ENCODE assay signal across 8 cellular contexts in the genomic region with DNA sequence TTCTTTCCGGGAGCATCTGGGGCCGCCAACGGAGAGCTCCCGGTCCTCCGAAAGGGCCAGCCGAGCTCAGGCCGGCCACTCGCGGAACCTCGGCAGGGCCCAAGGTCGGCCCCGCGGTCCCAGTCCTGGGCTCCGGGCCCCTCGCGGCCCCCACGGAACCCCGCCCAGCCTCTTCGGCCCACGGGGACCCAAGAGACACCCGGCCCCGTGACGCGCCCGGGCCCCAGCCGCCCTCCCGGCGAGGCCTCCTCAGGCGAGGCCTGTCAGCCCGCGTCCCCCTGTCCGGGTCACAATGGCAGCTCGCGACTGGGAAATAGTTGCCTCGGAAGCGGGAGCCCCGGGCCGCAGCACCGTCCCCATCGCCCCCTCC. TPM values are rescaled to one million over a fixed set of nuclear protein-coding genes. Genes with fewer than 3 reads are reported as not detected.
DNase-seq lines count a peak whose midpoint lies in the region; ATAC-seq and TF ChIP-seq lines count a peak whose summit lies in the region.
"Not testable (repeated sequence)": the region's sequence is repeated elsewhere in the genome, so short reads cannot be mapped to it uniquely, and the experiment has no call there.

No MANE protein-coding gene starts in this region.

- DNase-seq in AG04449 (ENCODE audit: low read depth, low spot score); Karpas-422; activated T-helper 1 cell treated with anti-CD3 and anti-CD28 coated beads, Interleukin-12 subunit alpha, Interleukin-12 subunit beta, Interleukin-2, Interleukin-4 antibody, amounts not matched to agents 30 ng/mL and 10 ng/mL and 1 ng/mL, durations not matched to agents 14 hours and 24 hours and 36 hours (ENCODE audit: low spot score); endodermal cell; gastrocnemius medialis: not testable (repeated sequence)

- H3K9me3 ChIP-seq in Karpas-422 (ENCODE audit: low read length); endodermal cell (ENCODE audit: control insufficient read depth, low read length); liver (ENCODE audit: control insufficient read depth in 4 of 4, low read length in 3 of 4); gastrocnemius medialis: not testable (repeated sequence)

- peak overlapping the region; percentile 75; the same call in 1 of the 2 replicates for H2AFZ ChIP-seq in Karpas-422 (ENCODE audit: low read length)

- intact Hi-C loops in activated T-helper 1 cell treated with anti-CD3 and anti-CD28 coated beads, Interleukin-12 subunit alpha, Interleukin-12 subunit beta, Interleukin-2, Interleukin-4 antibody, amounts not matched to agents 30 ng/mL and 10 ng/mL and 1 ng/mL, durations not matched to agents 14 hours and 24 hours and 36 hours (cut with micrococcal nuclease) = loop anchor here (2.0 kb wide), 1 partner anchor 49 kb away; the partner anchor contains the start of gene PDPR
- intact Hi-C loops in gastrocnemius medialis (cut with DNase I; ENCODE audit: low total_unique reads) = not testable (repeated sequence)

- not testable (repeated sequence) for H3K27ac ChIP-seq in Karpas-422 (ENCODE audit: low read length); endodermal cell (ENCODE audit: low read depth, low read length)
- H3K27ac ChIP-seq in liver (ENCODE audit: low read depth in 1 of 2, low read length in 2 of 2) = peak overlapping the region; percentile 76 to 79
- peak overlapping the region; percentile 72 to 86 (median 81) for H3K27ac ChIP-seq in gastrocnemius medialis

- WGBS in endodermal cell (ENCODE audit: insufficient coverage in 1 of 2, insufficient read length in 1 of 2), 2 experiments = 0% methylated on average over 20 of the region's 40 CpGs; no CpG with 5 or more reads in 1 of the 2 experiments
- under 1% methylated on average over 37 of the region's 40 CpGs for WGBS in liver

- not testable (repeated sequence) for H3K27me3 ChIP-seq in Karpas-422 (ENCODE audit: low read length); endodermal cell (ENCODE audit: control insufficient read depth, insufficient read depth, low read length, poor library complexity, severe bottlenecking); liver (ENCODE audit: control insufficient read depth in 4 of 4, insufficient read depth in 4 of 4, low read length in 3 of 4); gastrocnemius medialis

- ATAC-seq in GM19351 (IDR thresholded peaks at IDR 0.05; ENCODE audit: unreplicated experiment) (peak; percentile 24), HG02870 (IDR thresholded peaks at IDR 0.05; ENCODE audit: unreplicated experiment) (peak; percentile 11), gastrocnemius medialis (peak; percentile 40 to 43)

- TF ChIP-seq POLR2A in gastrocnemius medialis (IDR thresholded peaks at IDR 0.05) = not testable (repeated sequence)

- not testable (repeated sequence) for TF ChIP-seq RAD21 in liver (IDR thresholded peaks at IDR 0.05)

- H3K36me3 ChIP-seq in Karpas-422 (ENCODE audit: insufficient read depth, low read length); endodermal cell (ENCODE audit: control insufficient read depth, insufficient read depth, low read length); liver (ENCODE audit: control insufficient read depth in 4 of 4, insufficient read depth in 3 of 4, low read depth in 1 of 4, low read length in 3 of 4); gastrocnemius medialis: not testable (repeated sequence)

- H3K4me3 Mint-ChIP-seq in activated T-helper 1 cell treated with anti-CD3 and anti-CD28 coated beads, Interleukin-12 subunit alpha, Interleukin-12 subunit beta, Interleukin-2, Interleukin-4 antibody, amounts not matched to agents 30 ng/mL and 10 ng/mL and 1 ng/mL, durations not matched to agents 14 hours and 24 hours and 36 hours = peak overlapping the region; percentile 85
- peak overlapping the region; percentile 82 for H3K4me3 Mint-ChIP-seq in endodermal cell

- H3K4me3 ChIP-seq in AG04449 (ENCODE audit: low read depth, low read length) (peak overlapping the region; percentile 66), Karpas-422 (ENCODE audit: low read length) (peak overlapping the region; percentile 72), endodermal cell (ENCODE audit: low read length) (peak overlapping the region; percentile 91), liver (ENCODE audit: low read depth in 1 of 3, low read length in 3 of 3) (peak overlapping the region; percentile 60 to 77 (median 66)), gastrocnemius medialis (peak overlapping the region; percentile 69 to 90 (median 78))

- H3K9ac ChIP-seq in Karpas-422 (ENCODE audit: low read length) (peak overlapping the region; percentile 69), endodermal cell (ENCODE audit: extremely low read depth, low read length, poor library complexity, severe bottlenecking) (peak overlapping the region; percentile 55), liver (ENCODE audit: low read depth in 1 of 2, low read length in 2 of 2) (peak overlapping the region; percentile 72 to 74)

- POLR2A ChIA-PET in AG04449 (lab: Yijun Ruan, JAX) = not testable (repeated sequence)

- not testable (repeated sequence) for H3K9me2 ChIP-seq in Karpas-422 (replicated peaks; ENCODE audit: insufficient read depth, low read length)

- H3K4me2 ChIP-seq in Karpas-422 (ENCODE audit: low read depth, low read length, poor library complexity, severe bottlenecking) = peak overlapping the region; percentile 73

- H3K27ac Mint-ChIP-seq in activated T-helper 1 cell treated with anti-CD3 and anti-CD28 coated beads, Interleukin-12 subunit alpha, Interleukin-12 subunit beta, Interleukin-2, Interleukin-4 antibody, amounts not matched to agents 30 ng/mL and 10 ng/mL and 1 ng/mL, durations not matched to agents 14 hours and 24 hours and 36 hours; endodermal cell: not testable (repeated sequence)

- not testable (repeated sequence) for H3K4me1 Mint-ChIP-seq in activated T-helper 1 cell treated with anti-CD3 and anti-CD28 coated beads, Interleukin-12 subunit alpha, Interleukin-12 subunit beta, Interleukin-2, Interleukin-4 antibody, amounts not matched to agents 30 ng/mL and 10 ng/mL and 1 ng/mL, durations not matched to agents 14 hours and 24 hours and 36 hours (ENCODE audit: low read depth)
- H3K4me1 Mint-ChIP-seq in endodermal cell = peaks cover 16% of the 10 kb centered on the region

- H3K79me2 ChIP-seq in Karpas-422 (ENCODE audit: low read length) = peaks cover 16% of the 10 kb centered on the region; the same call in 1 of the 2 replicates

- peaks cover 30% of the 10 kb centered on the region for H3K4me1 ChIP-seq in Karpas-422 (ENCODE audit: low read length)
- H3K4me1 ChIP-seq in endodermal cell (ENCODE audit: control insufficient read depth, insufficient read depth, low read length) = not testable (repeated sequence)
- H3K4me1 ChIP-seq in liver (ENCODE audit: control insufficient read depth in 4 of 4, insufficient read depth in 4 of 4, low read length in 3 of 4) = peaks cover 9 to 28% (median 19%) of the 10 kb centered on the region in 4 donors
- peaks cover 0 to 12% of the 10 kb centered on the region in 2 donors for H3K4me1 ChIP-seq in gastrocnemius medialis

- not testable (repeated sequence) for H4K20me1 ChIP-seq in Karpas-422 (ENCODE audit: insufficient read depth, low read depth, low read length)

- H3K9me3 Mint-ChIP-seq in activated T-helper 1 cell treated with anti-CD3 and anti-CD28 coated beads, Interleukin-12 subunit alpha, Interleukin-12 subunit beta, Interleukin-2, Interleukin-4 antibody, amounts not matched to agents 30 ng/mL and 10 ng/mL and 1 ng/mL, durations not matched to agents 14 hours and 24 hours and 36 hours; endodermal cell: not testable (repeated sequence)

- in situ Hi-C loops in gastrocnemius medialis (cut with MboI; ENCODE audit: low sequenced_read_pairs in 4 of 4) = not testable (repeated sequence)

- CTCF ChIA-PET in AG04449 (lab: Yijun Ruan, JAX) = not testable (repeated sequence)

- not testable (repeated sequence) for H3K27me3 Mint-ChIP-seq in activated T-helper 1 cell treated with anti-CD3 and anti-CD28 coated beads, Interleukin-12 subunit alpha, Interleukin-12 subunit beta, Interleukin-2, Interleukin-4 antibody, amounts not matched to agents 30 ng/mL and 10 ng/mL and 1 ng/mL, durations not matched to agents 14 hours and 24 hours and 36 hours (ENCODE audit: insufficient read depth); endodermal cell (ENCODE audit: insufficient read depth)

- TF ChIP-seq CTCF in AG04449 (IDR thresholded peaks at IDR 0.05; ENCODE audit: insufficient read depth, low read length, missing control alignments); endodermal cell (conservative IDR thresholded peaks at IDR 0.05); liver (IDR thresholded peaks at IDR 0.05; ENCODE audit: low read depth, low read length, missing input control); gastrocnemius medialis (IDR thresholded peaks at IDR 0.05 in 4 of 5, conservative IDR thresholded peaks at IDR 0.05 in 1 of 5): not testable (repeated sequence)

- H3K36me3 Mint-ChIP-seq in activated T-helper 1 cell treated with anti-CD3 and anti-CD28 coated beads, Interleukin-12 subunit alpha, Interleukin-12 subunit beta, Interleukin-2, Interleukin-4 antibody, amounts not matched to agents 30 ng/mL and 10 ng/mL and 1 ng/mL, durations not matched to agents 14 hours and 24 hours and 36 hours (ENCODE audit: low read depth); endodermal cell (ENCODE audit: low read depth): not testable (repeated sequence)

RNA-seq across cellular contexts. Expression of gene PDPR, which starts 48.8 kb away (rescaled TPM):
- total RNA-seq in Karpas-422 (2014; rRNA removed; shearing (Covaris generic); ENCODE audit: low replicate concordance) = 14.7 and 16.3 TPM in 2 replicates
- 40.7 and 41.4 TPM in 2 replicates for total RNA-seq in activated T-helper 1 cell treated with anti-CD3 and anti-CD28 coated beads, Interleukin-12 subunit alpha, Interleukin-12 subunit beta, Interleukin-2, Interleukin-4 antibody, amounts not matched to agents 30 ng/mL and 10 ng/mL and 1 ng/mL, durations not matched to agents 14 hours and 24 hours and 36 hours
- total RNA-seq in endodermal cell = 10 to 100 TPM; 28.3 to 28.6 TPM
- 25.7 TPM for polyA plus RNA-seq in endodermal cell (2013, experiment 1 of 2)
- polyA plus RNA-seq in endodermal cell (2013, experiment 2 of 2) = 23.8 TPM
- total RNA-seq in liver = 10 to 100 TPM in 1 of 2 donors, 1 to 10 TPM in 1; 9.6 to 13.5 TPM
- 1 to 10 TPM; 2.2 to 3.4 TPM for polyA plus RNA-seq in liver
- 10 to 100 TPM; 20.2 to 25.4 (median 22.8) TPM for total RNA-seq in gastrocnemius medialis
